2 cellular contexts compared by ENCODE assay signal in genomic region chr14:21083565-21084325, GRCh38.
A peak's percentile ranks its signal among the peaks of the same experiment; 100 is the strongest.
TF ChIP-seq lines count a peak whose summit lies in the region.

No MANE protein-coding gene starts in this region.

TF ChIP-seq in liver, 16 proteins besides CTCF, POLR2A, EP300 and RAD21:
- TF ChIP-seq JUND (IDR thresholded peaks at IDR 0.05), result no peak
- no peak for TF ChIP-seq FOXA1 (IDR thresholded peaks at IDR 0.05)
- TF ChIP-seq, protein P1, sequence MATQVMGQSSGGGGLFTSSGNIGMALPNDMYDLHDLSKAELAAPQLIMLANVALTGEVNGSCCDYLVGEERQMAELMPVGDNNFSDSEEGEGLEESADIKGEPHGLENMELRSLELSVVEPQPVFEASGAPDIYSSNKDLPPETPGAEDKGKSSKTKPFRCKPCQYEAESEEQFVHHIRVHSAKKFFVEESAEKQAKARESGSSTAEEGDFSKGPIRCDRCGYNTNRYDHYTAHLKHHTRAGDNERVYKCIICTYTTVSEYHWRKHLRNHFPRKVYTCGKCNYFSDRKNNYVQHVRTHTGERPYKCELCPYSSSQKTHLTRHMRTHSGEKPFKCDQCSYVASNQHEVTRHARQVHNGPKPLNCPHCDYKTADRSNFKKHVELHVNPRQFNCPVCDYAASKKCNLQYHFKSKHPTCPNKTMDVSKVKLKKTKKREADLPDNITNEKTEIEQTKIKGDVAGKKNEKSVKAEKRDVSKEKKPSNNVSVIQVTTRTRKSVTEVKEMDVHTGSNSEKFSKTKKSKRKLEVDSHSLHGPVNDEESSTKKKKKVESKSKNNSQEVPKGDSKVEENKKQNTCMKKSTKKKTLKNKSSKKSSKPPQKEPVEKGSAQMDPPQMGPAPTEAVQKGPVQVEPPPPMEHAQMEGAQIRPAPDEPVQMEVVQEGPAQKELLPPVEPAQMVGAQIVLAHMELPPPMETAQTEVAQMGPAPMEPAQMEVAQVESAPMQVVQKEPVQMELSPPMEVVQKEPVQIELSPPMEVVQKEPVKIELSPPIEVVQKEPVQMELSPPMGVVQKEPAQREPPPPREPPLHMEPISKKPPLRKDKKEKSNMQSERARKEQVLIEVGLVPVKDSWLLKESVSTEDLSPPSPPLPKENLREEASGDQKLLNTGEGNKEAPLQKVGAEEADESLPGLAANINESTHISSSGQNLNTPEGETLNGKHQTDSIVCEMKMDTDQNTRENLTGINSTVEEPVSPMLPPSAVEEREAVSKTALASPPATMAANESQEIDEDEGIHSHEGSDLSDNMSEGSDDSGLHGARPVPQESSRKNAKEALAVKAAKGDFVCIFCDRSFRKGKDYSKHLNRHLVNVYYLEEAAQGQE (IDR thresholded peaks at IDR 0.05), result no peak
- TF ChIP-seq GABPA (IDR thresholded peaks at IDR 0.05 in 1 of 2, conservative IDR thresholded peaks at IDR 0.05 in 1 of 2), result no peak
- peak; percentile 34 to 43 for TF ChIP-seq RXRA (IDR thresholded peaks at IDR 0.05)
- TF ChIP-seq TAF1 (conservative IDR thresholded peaks at IDR 0.05), result no peak
- TF ChIP-seq MAX (IDR thresholded peaks at IDR 0.05), result no peak
- TF ChIP-seq YY1 (IDR thresholded peaks at IDR 0.05), result no peak
- no peak for TF ChIP-seq FOXA2 (IDR thresholded peaks at IDR 0.05)
- TF ChIP-seq SP1 (IDR thresholded peaks at IDR 0.05), result peak; percentile 25
- no peak for TF ChIP-seq HNF4G (IDR thresholded peaks at IDR 0.05)
- TF ChIP-seq, protein P2, sequence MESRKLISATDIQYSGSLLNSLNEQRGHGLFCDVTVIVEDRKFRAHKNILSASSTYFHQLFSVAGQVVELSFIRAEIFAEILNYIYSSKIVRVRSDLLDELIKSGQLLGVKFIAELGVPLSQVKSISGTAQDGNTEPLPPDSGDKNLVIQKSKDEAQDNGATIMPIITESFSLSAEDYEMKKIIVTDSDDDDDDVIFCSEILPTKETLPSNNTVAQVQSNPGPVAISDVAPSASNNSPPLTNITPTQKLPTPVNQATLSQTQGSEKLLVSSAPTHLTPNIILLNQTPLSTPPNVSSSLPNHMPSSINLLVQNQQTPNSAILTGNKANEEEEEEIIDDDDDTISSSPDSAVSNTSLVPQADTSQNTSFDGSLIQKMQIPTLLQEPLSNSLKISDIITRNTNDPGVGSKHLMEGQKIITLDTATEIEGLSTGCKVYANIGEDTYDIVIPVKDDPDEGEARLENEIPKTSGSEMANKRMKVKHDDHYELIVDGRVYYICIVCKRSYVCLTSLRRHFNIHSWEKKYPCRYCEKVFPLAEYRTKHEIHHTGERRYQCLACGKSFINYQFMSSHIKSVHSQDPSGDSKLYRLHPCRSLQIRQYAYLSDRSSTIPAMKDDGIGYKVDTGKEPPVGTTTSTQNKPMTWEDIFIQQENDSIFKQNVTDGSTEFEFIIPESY (IDR thresholded peaks at IDR 0.05), result no peak
- peak; percentile 39 to 40 for TF ChIP-seq HNF4A (conservative IDR thresholded peaks at IDR 0.05)
- no peak for TF ChIP-seq EGR1 (IDR thresholded peaks at IDR 0.05; ENCODE audit: low read depth in 2 of 2)
- no peak for TF ChIP-seq ATF3 (IDR thresholded peaks at IDR 0.05)
- no peak for TF ChIP-seq NR2F2 (IDR thresholded peaks at IDR 0.05)

TF ChIP-seq in GM23338, 12 proteins besides CTCF, POLR2A, EP300 and RAD21:
- TF ChIP-seq ZNF331 (CRISPR knock-in tag; IDR thresholded peaks at IDR 0.05; ENCODE audit: low read depth) (no peak), NANOG (IDR thresholded peaks at IDR 0.05; ENCODE audit: borderline replicate concordance) (no peak), ZNF462 (CRISPR knock-in tag; IDR thresholded peaks at IDR 0.05) (no peak), JUNB (IDR thresholded peaks at IDR 0.05; ENCODE audit: unreplicated experiment) (no peak), ZNF114 (CRISPR knock-in tag; IDR thresholded peaks at IDR 0.05) (no peak), EZH2phosphoT487 (IDR thresholded peaks at IDR 0.05; ENCODE audit: unreplicated experiment) (no peak), CREB1 (CRISPR knock-in tag; IDR thresholded peaks at IDR 0.05; ENCODE audit: low read depth) (no peak), EZH2 (IDR thresholded peaks at IDR 0.05; ENCODE audit: low read depth, unreplicated experiment) (no peak), STAT1 (IDR thresholded peaks at IDR 0.05; ENCODE audit: unreplicated experiment) (no peak), POLR2AphosphoS5 (IDR thresholded peaks at IDR 0.05; ENCODE audit: low read depth) (no peak)
- TF ChIP-seq, protein P3, sequence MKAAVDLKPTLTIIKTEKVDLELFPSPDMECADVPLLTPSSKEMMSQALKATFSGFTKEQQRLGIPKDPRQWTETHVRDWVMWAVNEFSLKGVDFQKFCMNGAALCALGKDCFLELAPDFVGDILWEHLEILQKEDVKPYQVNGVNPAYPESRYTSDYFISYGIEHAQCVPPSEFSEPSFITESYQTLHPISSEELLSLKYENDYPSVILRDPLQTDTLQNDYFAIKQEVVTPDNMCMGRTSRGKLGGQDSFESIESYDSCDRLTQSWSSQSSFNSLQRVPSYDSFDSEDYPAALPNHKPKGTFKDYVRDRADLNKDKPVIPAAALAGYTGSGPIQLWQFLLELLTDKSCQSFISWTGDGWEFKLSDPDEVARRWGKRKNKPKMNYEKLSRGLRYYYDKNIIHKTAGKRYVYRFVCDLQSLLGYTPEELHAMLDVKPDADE (IDR thresholded peaks at IDR 0.05), result no peak
- TF ChIP-seq, protein P1 (IDR thresholded peaks at IDR 0.05; ENCODE audit: unreplicated experiment), result no peak
TF ChIP-seq in GM23338: peak in this region for 0.
